ENCODE assay signal across 22 cellular contexts in genomic region chr4:98833384-98833783, GRCh38.
DNase-seq lines count a peak whose midpoint lies in the region; ATAC-seq and TF ChIP-seq lines count a peak whose summit lies in the region.
"Had no signal": no experiment of that assay in that cellular context is flagged by ENCODE, and none has a peak within 500 bp of the region (broad histone marks: within the 10 kb centered on the region; RNA-seq: fewer than 3 reads in every experiment).

No MANE protein-coding gene starts in this region.

- peak overlapping the region; percentile 19 for H3K27ac ChIP-seq in caudate nucleus (ENCODE audit: low read depth, low read length)
- H3K27ac ChIP-seq in heart right ventricle, result peak overlapping the region; percentile 58 to 83 (median 74)
- H3K27ac ChIP-seq in left lung, result no peak overlapping the region
- H3K27ac ChIP-seq in thoracic aorta, result peak overlapping the region in 1 of 2 donors; percentile 13
- no peak overlapping the region for H3K27ac ChIP-seq in effector memory CD4-positive, alpha-beta T cell (ENCODE audit: insufficient read depth, low read length, poor library complexity, severe bottlenecking)
- H3K27ac ChIP-seq: HL-60, PC-9 had no signal

- intact Hi-C loops in heart right ventricle (cut with DNase I), result loop anchor here in 1 of 10 donors (10.0 kb wide), 1 partner anchor 369 kb away; no protein-coding TSS in a partner anchor
- intact Hi-C loops in left lung (cut with DNase I), result no loop called here

- H3K4me1 ChIP-seq in heart right ventricle (peaks cover 0 to 8% (median 0%) of the 10 kb centered on the region in 9 donors), left lung (no peaks in the 10 kb centered on the region), thoracic aorta (ENCODE audit: control insufficient read depth in 1 of 2, low read depth in 2 of 2) (no peaks in the 10 kb centered on the region)
- H3K4me1 ChIP-seq in effector memory CD4-positive, alpha-beta T cell (ENCODE audit: control insufficient read depth, insufficient read depth, low read length, poor library complexity, severe bottlenecking), result no peaks in the 10 kb centered on the region

- DNase-seq in caudate nucleus (lab: John Stamatoyannopoulos, UW) (peak in 9 of 61 donors; percentile 1 to 60 (median 14)), heart right ventricle (peak in 1 of 2 donors; percentile 33), left lung (no peak), thoracic aorta (ENCODE audit: low spot score) (no peak), GM19238 (ENCODE audit: insufficient read length, low spot score) (no peak), epidermal melanocyte (ENCODE audit: insufficient read length, low spot score) (no peak)
- DNase-seq in effector memory CD4-positive, alpha-beta T cell, result no peak
- DNase-seq: CD4-positive, CD25-positive, alpha-beta regulatory T cell; EL; H7; KBM-7; MM.1S; NCI-H1048; NCI-H1436; NCI-H1930; NCI-H2227 treated with DMSO at 0.1 percent for 48 hours; NCI-H510A; NCI-H748 treated with DMSO at 0.1 percent for 48 hours; PC-9; RPMI8226; SIG-M5 had no signal

- no peak for TF ChIP-seq CTCF in heart right ventricle (IDR thresholded peaks at IDR 0.05)
- TF ChIP-seq CTCF in left lung (IDR thresholded peaks at IDR 0.05), result no peak
- no peak for TF ChIP-seq CTCF in thoracic aorta (IDR thresholded peaks at IDR 0.05)

- WGBS in heart right ventricle, 2 donors, result 46 to 55% methylated on average over 1 of the region's 1 CpG

- no peaks in the 10 kb centered on the region for H3K27me3 ChIP-seq in heart right ventricle
- no peaks in the 10 kb centered on the region for H3K27me3 ChIP-seq in left lung
- no peaks in the 10 kb centered on the region for H3K27me3 ChIP-seq in thoracic aorta (replicated peaks; ENCODE audit: insufficient read depth)
- no peaks in the 10 kb centered on the region for H3K27me3 ChIP-seq in effector memory CD4-positive, alpha-beta T cell (replicated peaks; ENCODE audit: control insufficient read depth, insufficient read depth, low read length, poor library complexity, severe bottlenecking)

- H3K36me3 ChIP-seq in heart right ventricle (no peaks in the 10 kb centered on the region), left lung (no peaks in the 10 kb centered on the region), thoracic aorta (no peaks in the 10 kb centered on the region)
- H3K36me3 ChIP-seq in effector memory CD4-positive, alpha-beta T cell (ENCODE audit: control insufficient read depth, insufficient read depth, low read length), result no peaks in the 10 kb centered on the region

- H3K4me3 ChIP-seq in heart right ventricle (no peak overlapping the region), left lung (no peak overlapping the region), thoracic aorta (no peak overlapping the region)
- no peak overlapping the region for H3K4me3 ChIP-seq in effector memory CD4-positive, alpha-beta T cell (ENCODE audit: insufficient read depth, low read depth, low read length, poor library complexity, severe bottlenecking)
- H3K4me3 ChIP-seq: PC-9 had no signal

- H3K9me3 ChIP-seq in heart right ventricle (no peaks in the 10 kb centered on the region), left lung (no peaks in the 10 kb centered on the region), thoracic aorta (no peaks in the 10 kb centered on the region)
- H3K9me3 ChIP-seq in effector memory CD4-positive, alpha-beta T cell (ENCODE audit: control insufficient read depth, low read length), result no peaks in the 10 kb centered on the region

- peak; percentile 42 to 95 (median 88) for ATAC-seq in heart right ventricle
- ATAC-seq in left lung, result peak; percentile 57
- peak; percentile 81 for ATAC-seq in thoracic aorta (ENCODE audit: insufficient number of reproducible peaks, low FRiP score, low read depth)

Comparison
In these comparisons a context has a peak if more than half of its experiments do, and no peak if none do; other contexts are left out.
1. H3K27ac ChIP-seq: peak in caudate nucleus (single experiment) and heart right ventricle (10 of 10); none in left lung (0 of 2) and effector memory CD4-positive, alpha-beta T cell (single experiment).
2. Peak in every context shown above with its lines, with median percentiles within 50 percentile points of each other: ATAC-seq.